ENCODE assay signal across 9 cellular contexts in genomic region chr14:73751157-73751691, GRCh38. TPM values are rescaled to one million over a fixed set of nuclear protein-coding genes. Genes with fewer than 3 reads are reported as not detected.
DNase-seq lines count a peak whose midpoint lies in the region; ATAC-seq and TF ChIP-seq lines count a peak whose summit lies in the region.
"Had no signal": no experiment of that assay in that cellular context is flagged by ENCODE, and none has a peak within 500 bp of the region (broad histone marks: within the 10 kb centered on the region; RNA-seq: fewer than 3 reads in every experiment).

No MANE protein-coding gene starts in this region.

- peak overlapping the region; percentile 3 to 97 (median 50) for H3K4me3 Mint-ChIP-seq in naive thymus-derived CD4-positive, alpha-beta T cell

- WGBS in adrenal gland, 4 donors, result 60 to 75% (median 71%) methylated on average over 4 to 7 of the region's 7 CpGs

- H3K4me1 Mint-ChIP-seq in naive thymus-derived CD4-positive, alpha-beta T cell, result peaks cover 80 to 100% (median 98%) of the 10 kb centered on the region in 7 donors

- CTCF ChIA-PET in naive thymus-derived CD4-positive, alpha-beta T cell (lab: Charles Lee), result interaction anchor here (0.7 to 1.1 kb wide), 3 partner anchors 10 to 22 kb away, joined by 3 read pairs; no protein-coding TSS in a partner anchor

- H3K27ac ChIP-seq in right atrium auricular region (peak overlapping the region; percentile 89 to 99), adrenal gland (peak overlapping the region in 3 of 5 donors; percentile 47 to 99 (median 90)), vagina (peak overlapping the region; percentile 98)
- peak overlapping the region; percentile 6 for H3K27ac ChIP-seq in naive thymus-derived CD4-positive, alpha-beta T cell (ENCODE audit: low read depth, low read length)

- intact Hi-C loops in cardiac septum (cut with DNase I) (loop anchor here (5.0 kb wide), 1 partner anchor 36 kb away; no protein-coding TSS in a partner anchor), adrenal gland (cut with DNase I) (no loop called here), vagina (cut with DNase I) (no loop called here)
- intact Hi-C loops in naive thymus-derived CD4-positive, alpha-beta T cell (cut with micrococcal nuclease), result loop anchor here in 1 of 2 donors (10.0 kb wide), 1 partner anchor 334 kb away; the partner anchor contains the start of genes ALDH6A1 and LIN52

- H3K27me3 ChIP-seq in right atrium auricular region (no peaks in the 10 kb centered on the region), adrenal gland (no peaks in the 10 kb centered on the region), vagina (no peaks in the 10 kb centered on the region)
- H3K27me3 ChIP-seq in naive thymus-derived CD4-positive, alpha-beta T cell (ENCODE audit: control insufficient read depth in 2 of 2, insufficient read depth in 2 of 2, low read length in 2 of 2), result no peaks in the 10 kb centered on the region

- H3K4me3 ChIP-seq in right atrium auricular region, result no peak overlapping the region
- H3K4me3 ChIP-seq in adrenal gland, result no peak overlapping the region
- H3K4me3 ChIP-seq in naive thymus-derived CD4-positive, alpha-beta T cell (ENCODE audit: low read length), result no peak overlapping the region
- no peak overlapping the region for H3K4me3 ChIP-seq in vagina

- H3K27me3 Mint-ChIP-seq in naive thymus-derived CD4-positive, alpha-beta T cell, result no peaks in the 10 kb centered on the region

- peaks cover 0 to 99% of the 10 kb centered on the region in 2 donors for H3K4me1 ChIP-seq in right atrium auricular region
- H3K4me1 ChIP-seq in adrenal gland (replicated peaks in 1 of 2), result peaks cover 63 to 97% of the 10 kb centered on the region in 2 donors
- H3K4me1 ChIP-seq in naive thymus-derived CD4-positive, alpha-beta T cell (ENCODE audit: control insufficient read depth in 2 of 2, insufficient read depth in 2 of 2, low read length in 2 of 2), result peaks cover 90 to 94% of the 10 kb centered on the region in 2 donors
- H3K4me1 ChIP-seq in vagina, result peaks cover 100% of the 10 kb centered on the region

- H3K9me3 Mint-ChIP-seq in naive thymus-derived CD4-positive, alpha-beta T cell, result peaks cover 0 to 2% (median 0%) of the 10 kb centered on the region in 11 donors

- peaks cover 0 to 16% (median 0%) of the 10 kb centered on the region in 5 donors for H3K36me3 Mint-ChIP-seq in naive thymus-derived CD4-positive, alpha-beta T cell

- H3K27ac Mint-ChIP-seq in naive thymus-derived CD4-positive, alpha-beta T cell, result peak overlapping the region; percentile 12 to 99 (median 94)

- TF ChIP-seq CTCF in right atrium auricular region (IDR thresholded peaks at IDR 0.05) (no peak), adrenal gland (IDR thresholded peaks at IDR 0.05) (no peak), vagina (IDR thresholded peaks at IDR 0.05) (no peak)

- TF ChIP-seq POLR2A in adrenal gland (IDR thresholded peaks at IDR 0.05), result no peak
- TF ChIP-seq POLR2A in vagina (IDR thresholded peaks at IDR 0.05), result no peak

- DNase-seq in right atrium auricular region (ENCODE audit: low spot score) (no peak), cardiac septum (ENCODE audit: low spot score) (no peak), adrenal gland (no peak), vagina (ENCODE audit: extremely low spot score in 2 of 2) (no peak), mesenteric fat pad (ENCODE audit: low spot score) (no peak)
- DNase-seq in naive thymus-derived CD4-positive, alpha-beta T cell, result no peak
- no peak for DNase-seq in stimulated activated CD8-positive, alpha-beta memory T cell treated with anti-CD3 and anti-CD28 coated beads, Interleukin-4, amount 100 ng/mL, for 48 hours
- DNase-seq: NCI-H774 had no signal

- H3K36me3 ChIP-seq in right atrium auricular region (no peaks in the 10 kb centered on the region), adrenal gland (replicated peaks in 1 of 2) (no peaks in the 10 kb centered on the region), vagina (no peaks in the 10 kb centered on the region)
- H3K36me3 ChIP-seq in naive thymus-derived CD4-positive, alpha-beta T cell (ENCODE audit: control insufficient read depth in 2 of 3, insufficient read depth in 3 of 3, low read length in 3 of 3), result no peaks in the 10 kb centered on the region

- POLR2A ChIA-PET in naive thymus-derived CD4-positive, alpha-beta T cell (lab: Charles Lee), result interaction anchor here (0.8 to 13.4 kb wide), 5 partner anchors 8 to 268 kb away, joined by 3 to 267 read pairs (median 5); partner anchors contain the start of genes BBOF1 and ENTPD5

- no peaks in the 10 kb centered on the region for H3K9me3 ChIP-seq in right atrium auricular region
- no peaks in the 10 kb centered on the region for H3K9me3 ChIP-seq in adrenal gland (replicated peaks in 1 of 3)
- H3K9me3 ChIP-seq in naive thymus-derived CD4-positive, alpha-beta T cell (ENCODE audit: control insufficient read depth in 2 of 3, low read length in 3 of 3), result no peaks in the 10 kb centered on the region
- H3K9me3 ChIP-seq in vagina, result no peaks in the 10 kb centered on the region

- no peak for ATAC-seq in naive thymus-derived CD4-positive, alpha-beta T cell
- no peak for ATAC-seq in GM18498 (IDR thresholded peaks at IDR 0.05; ENCODE audit: unreplicated experiment)

RNA-seq across cellular contexts. Expression of gene PNMA1, which starts 37.0 kb away (rescaled TPM):
- total RNA-seq in right atrium auricular region (10 to 100 TPM; 17.1 to 18.3 TPM), cardiac septum (45.9 TPM), adrenal gland (10 to 100 TPM; 23.1 to 74.6 (median 43.2) TPM), vagina (35.4 TPM), mesenteric fat pad (49.3 TPM)
- 10 to 100 TPM; 14.4 to 52.5 (median 16.7) TPM for polyA plus RNA-seq in adrenal gland
- total RNA-seq in naive thymus-derived CD4-positive, alpha-beta T cell, result 10 to 100 TPM; 21.6 to 40.4 (median 37.1) TPM
- polyA plus RNA-seq in naive thymus-derived CD4-positive, alpha-beta T cell, result 10 to 100 TPM; 43.5 to 44.0 TPM

Comparison
In these comparisons a context has a peak if more than half of its experiments do, and no peak if none do; other contexts are left out.
1. H3K27ac ChIP-seq: peak in every context shown above with its lines; median percentile 98 in vagina; 94 in right atrium auricular region; 90 in adrenal gland; 6 in naive thymus-derived CD4-positive, alpha-beta T cell.